ENCODE assay signal across 2 cellular contexts in the genomic region with DNA sequence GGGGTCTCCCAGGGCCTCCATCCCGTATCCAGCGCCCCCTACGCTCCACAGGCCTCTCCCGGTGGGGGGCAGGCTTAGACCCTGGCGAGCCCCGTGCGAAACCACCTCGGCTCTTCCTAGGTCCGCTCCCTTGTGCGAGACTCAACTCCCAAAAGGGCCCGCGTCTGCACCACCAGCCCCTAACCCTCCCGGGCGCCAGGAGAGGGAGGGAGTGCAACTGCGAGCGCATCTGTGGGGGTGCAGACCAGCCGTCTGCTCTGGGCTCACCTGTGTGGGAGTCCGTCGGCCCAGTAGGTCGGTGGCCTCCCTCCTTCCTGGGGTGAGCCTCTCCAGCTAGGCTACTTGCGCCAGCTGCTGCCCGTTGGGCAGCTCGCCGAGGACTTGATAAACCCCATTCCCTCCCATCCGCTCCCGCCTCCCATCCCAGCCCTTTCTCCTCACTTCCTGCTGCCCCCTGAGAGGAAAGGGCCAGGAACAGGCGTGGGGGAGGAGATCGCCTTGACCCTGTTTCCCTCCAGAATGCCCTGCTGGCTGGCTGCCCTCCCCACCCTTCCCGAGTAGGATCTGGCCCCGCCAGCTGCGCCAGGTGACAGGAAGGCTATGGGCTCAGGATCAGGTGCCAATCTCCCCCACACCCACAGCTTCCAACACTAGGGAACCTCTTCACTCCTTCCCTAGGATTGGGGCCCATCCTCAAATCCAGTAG.
TF ChIP-seq lines count a peak whose summit lies in the region.

TSS of gene HYAL2 (minus strand) at position 360 of the 706 bp plus-strand sequence. CDS start 2,256 bp downstream, outside the sequence.

TF ChIP-seq in A549, 52 proteins besides CTCF, POLR2A, EP300 and RAD21:
- TF ChIP-seq CBX8 (IDR thresholded peaks at IDR 0.05), result no peak
- TF ChIP-seq ZFP36 (IDR thresholded peaks at IDR 0.05; ENCODE audit: borderline replicate concordance, partially characterized antibody), result no peak
- no peak for TF ChIP-seq FOSL2 (IDR thresholded peaks at IDR 0.05)
- TF ChIP-seq FOSL2 (CRISPR knock-in tag; IDR thresholded peaks at IDR 0.05), result no peak
- TF ChIP-seq RARB (CRISPR knock-in tag; IDR thresholded peaks at IDR 0.05), result no peak
- TF ChIP-seq MAZ (IDR thresholded peaks at IDR 0.05; ENCODE audit: borderline replicate concordance, low read depth, low read length), result no peak
- no peak for TF ChIP-seq GATA3 (IDR thresholded peaks at IDR 0.05; ENCODE audit: borderline replicate concordance)
- no peak for TF ChIP-seq REST (IDR thresholded peaks at IDR 0.05)
- TF ChIP-seq KDM1A (IDR thresholded peaks at IDR 0.05; ENCODE audit: low read depth), result no peak
- TF ChIP-seq CHD4 (IDR thresholded peaks at IDR 0.05; ENCODE audit: borderline replicate concordance), result no peak
- TF ChIP-seq ZNF302 (CRISPR knock-in tag; IDR thresholded peaks at IDR 0.05), result no peak
- no peak for TF ChIP-seq RFX5 (IDR thresholded peaks at IDR 0.05)
- TF ChIP-seq KDM5A (IDR thresholded peaks at IDR 0.05), result no peak
- TF ChIP-seq EHF (CRISPR knock-in tag; IDR thresholded peaks at IDR 0.05), result no peak

TF ChIP-seq in IMR-90, 13 proteins besides CTCF, POLR2A, EP300 and RAD21:
- TF ChIP-seq RCOR1 (IDR thresholded peaks at IDR 0.05; ENCODE audit: insufficient replicate concordance, low read length), result no peak
- no peak for TF ChIP-seq MXI1 (IDR thresholded peaks at IDR 0.05; ENCODE audit: borderline replicate concordance, low read depth, low read length)
- TF ChIP-seq CHD1 (IDR thresholded peaks at IDR 0.05; ENCODE audit: low read depth, low read length), result no peak
- TF ChIP-seq CEBPB (IDR thresholded peaks at IDR 0.05; ENCODE audit: low read depth, low read length), result no peak
TF ChIP-seq in IMR-90: peak in this region for 0.
